8 cellular contexts compared by ENCODE assay signal in genomic region chr21:42010507-42011493, GRCh38. TPM values are rescaled to one million over a fixed set of nuclear protein-coding genes. Genes with fewer than 3 reads are reported as not detected.
DNase-seq lines count a peak whose midpoint lies in the region; ATAC-seq, FAIRE-seq and TF ChIP-seq lines count a peak whose summit lies in the region.

No MANE protein-coding gene starts in this region.

- BruUV-seq in K562 (replicated peaks; lab: Mats Ljungman, UMichigan): no TSS peak

- no peak for TF ChIP-seq EP300 in K562 (IDR thresholded peaks at IDR 0.05; ENCODE audit: low read length)

- ATAC-seq in GM19397 (IDR thresholded peaks at IDR 0.05; ENCODE audit: unreplicated experiment) (peak; percentile 35), HG03457 (IDR thresholded peaks at IDR 0.05; ENCODE audit: unreplicated experiment) (peak; percentile 16), K562 (peak; percentile 61)

- H3K9ac ChIP-seq in K562 (ENCODE audit: insufficient read depth in 1 of 2, low read depth in 2 of 2, low read length in 2 of 2): peak overlapping the region; percentile 74 to 96

- H3K27ac ChIP-seq in K562 (ENCODE audit: extremely low read depth, low read depth, low read length): peak overlapping the region; percentile 92

- H3K79me2 ChIP-seq in K562 (ENCODE audit: control insufficient read depth, insufficient read depth, low read length): peaks cover 32% of the 10 kb centered on the region

- peak; percentile 19 for TF ChIP-seq POLR2A in K562 (conservative IDR thresholded peaks at IDR 0.05)

- TF ChIP-seq RAD21 in K562 (CRISPR knock-in tag; conservative IDR thresholded peaks at IDR 0.05 in 1 of 2, IDR thresholded peaks at IDR 0.05 in 1 of 2): no peak

- in situ Hi-C loops in K562 (cut with MboI): no loop called here

- peak overlapping the region; percentile 85 for H3K4me3 ChIP-seq in K562

- FAIRE-seq in RCC 7860 (lab: Jason Lieb, UNC) (no peak), K562 (lab: Jason Lieb, UNC) (peak; percentile 57)

- H3K4me2 ChIP-seq in K562 (ENCODE audit: insufficient read depth, low read length): peak overlapping the region; percentile 75

- peak; percentile 63 for DNase-seq in ELF-1 (ENCODE audit: low read depth, low spot score)
- DNase-seq in RCC 7860 (ENCODE audit: low spot score): peak; percentile 13
- peak; percentile 57 to 71 (median 64) for DNase-seq in K562 (ENCODE audit: extremely low read depth in 1 of 4, low spot score in 3 of 4)
- peak; percentile 46 for DNase-seq in iPS-NIHi7 (ENCODE audit: extremely low spot score)
- DNase-seq in stimulated activated CD4-positive, alpha-beta T cell treated with anti-CD3 and anti-CD28 coated beads, Interleukin-1b, Interleukin-23, amount 100 ng/mL, for 4 hours (ENCODE audit: low read depth in 2 of 2): peak; percentile 10 to 18
- no peak for DNase-seq in H4 (ENCODE audit: low spot score)

- intact Hi-C loops in K562 (cut with micrococcal nuclease): loop anchor here (1.0 to 10.0 kb wide), 3 partner anchors 53 to 487 kb away; partner anchors contain the start of genes PRDM15 and RSPH1

- peak overlapping the region; percentile 92 for H2AFZ ChIP-seq in K562 (ENCODE audit: low read depth, low read length)

- H3K4me1 ChIP-seq in K562 (replicated peaks in 1 of 2; ENCODE audit: control insufficient read depth in 2 of 2, insufficient read depth in 2 of 2, low read length in 2 of 2): peaks cover 2 to 25% of the 10 kb centered on the region in 2 experiments; a peak in 4 of 5 replicates

- CTCF ChIA-PET in K562 (lab: Yijun Ruan, JAX; ENCODE audit: low intra/inter-chr PET ratio): interaction anchor here (1.0 kb wide), 1 partner anchor 195 kb away, joined by 4 read pairs; no protein-coding TSS in a partner anchor

- POLR2A ChIA-PET in K562 (lab: Yijun Ruan, JAX): interaction anchor here (0.6 to 1.5 kb wide), 3 partner anchors 13 to 214 kb away, joined by 3 to 4 read pairs (median 3); no protein-coding TSS in a partner anchor

- H3K27me3 ChIP-seq in K562 (ENCODE audit: control insufficient read depth in 2 of 2, insufficient read depth in 2 of 2, low read length in 2 of 2): peaks cover 18 to 20% of the 10 kb centered on the region in 2 experiments

- H4K20me1 ChIP-seq in K562 (replicated peaks; ENCODE audit: control insufficient read depth, insufficient read depth, low read length): no peaks in the 10 kb centered on the region

- no peaks in the 10 kb centered on the region for H3K9me3 ChIP-seq in K562 (replicated peaks; ENCODE audit: control insufficient read depth, insufficient read depth, low read depth, low read length)

- H3K36me3 ChIP-seq in K562 (ENCODE audit: control insufficient read depth, insufficient read depth, low read length): peaks cover 17% of the 10 kb centered on the region

- under 1% methylated on average over 82 of the region's 120 CpGs for WGBS in K562 (ENCODE audit: insufficient coverage, low coverage, missing lambda C conversion rate)

- TF ChIP-seq CTCF in K562 (IDR thresholded peaks at IDR 0.05 in 2 of 3, conservative IDR thresholded peaks at IDR 0.05 in 1 of 3; ENCODE audit: insufficient read depth in 2 of 3, low read depth in 1 of 3, low read length in 3 of 3): peak in 2 of 3 experiments; percentile 11 to 24; a peak in 3 of 6 replicates

- H3K9me1 ChIP-seq in K562 (ENCODE audit: control insufficient read depth, insufficient read depth, low read length): no peaks in the 10 kb centered on the region

TF ChIP-seq in K562, 482 proteins besides CTCF, POLR2A, EP300 and RAD21 (continues in another document):
- TF ChIP-seq ZFP36 (IDR thresholded peaks at IDR 0.05; ENCODE audit: low read depth, low read length, partially characterized antibody) (no peak), E2F3 (CRISPR knock-in tag; IDR thresholded peaks at IDR 0.05) (no peak; the same call in 1 of the 2 replicates), TCF7L2 (IDR thresholded peaks at IDR 0.05; ENCODE audit: low read depth, low read length) (no peak), ZNF518B (CRISPR knock-in tag; IDR thresholded peaks at IDR 0.05) (no peak)

RNA-seq across cellular contexts. Expression of gene ZBTB21, which starts 0.6 kb away (rescaled TPM):
- total RNA-seq in K562 (2011; cell fraction: chromatin; rRNA removed; ENCODE audit: low replicate concordance): 6.9 and 28.9 TPM in 2 replicates
- 8.2 and 9.7 TPM in 2 replicates for total RNA-seq in K562 (2011; cell fraction: nucleolus; rRNA removed)
- 12.2 and 13.4 TPM in 2 replicates for total RNA-seq in K562 (2011; cell fraction: nucleoplasm; rRNA removed)
- total RNA-seq in K562 (2014; rRNA removed) (7.4 and 8.6 TPM in 2 replicates), K562 (2014; rRNA removed; fragmentation: Illumina TruSeq; extraction: Trizol) (10.7 and 10.8 TPM in 2 replicates), K562 (2015; rRNA removed; fragmentation: Illumina TruSeq; extraction: Trizol) (10.4 and 10.7 TPM in 2 replicates), K562 (2021) (15.2 and 16.2 TPM in 2 replicates)
- polyA plus RNA-seq in K562 (2011; rRNA removed) (8.7 and 10.7 TPM in 2 replicates), K562 (2014; fragmentation: Illumina TruSeq; extraction: Trizol) (8.4 and 11.4 TPM in 2 replicates), K562 (2014; fragmentation: Nextera tagmentation; extraction: Ambion mirVana) (1 to 10 TPM; 2.2 to 2.6 TPM), K562 (2014; rRNA removed) (3.8 and 5.6 TPM in 2 replicates)
- 4.6 and 5.2 TPM in 2 replicates for polyA plus RNA-seq in K562 (2011; cell fraction: cytosol; rRNA removed)
- polyA plus RNA-seq in K562 (2011; cell fraction: nucleus; rRNA removed): 19.4 and 20.3 TPM in 2 replicates
- polyA plus RNA-seq in K562 (2012): 5.3 and 6.4 TPM in 2 replicates
- polyA minus RNA-seq in K562 (2011; rRNA and poly(A)+ RNA removed): 11.7 and 16.7 TPM in 2 replicates
- polyA minus RNA-seq in K562 (2011; cell fraction: cytosol; rRNA and poly(A)+ RNA removed): 8.9 and 15.2 TPM in 2 replicates
- 9.0 and 19.4 TPM in 2 replicates for polyA minus RNA-seq in K562 (2011; cell fraction: nucleus; rRNA and poly(A)+ RNA removed)
- total RNA-seq in H4 (2014; rRNA removed; shearing (Covaris generic)): 12.8 and 16.0 TPM in 2 replicates

RNA-seq across cellular contexts. Expression of gene C2CD2, which starts 57.0 kb away (rescaled TPM):
- 87.1 and 96.1 TPM in 2 replicates for total RNA-seq in K562 (2011; cell fraction: chromatin; rRNA removed; ENCODE audit: low replicate concordance)
- 67.0 and 72.4 TPM in 2 replicates for total RNA-seq in K562 (2011; cell fraction: nucleolus; rRNA removed)
- 71.8 and 78.2 TPM in 2 replicates for total RNA-seq in K562 (2011; cell fraction: nucleoplasm; rRNA removed)
- 15.1 and 20.2 TPM in 2 replicates for total RNA-seq in K562 (2014; rRNA removed)
- total RNA-seq in K562 (2014; rRNA removed; fragmentation: Illumina TruSeq; extraction: Trizol): 11.6 and 12.1 TPM in 2 replicates
- 14.0 and 14.5 TPM in 2 replicates for total RNA-seq in K562 (2015; rRNA removed; fragmentation: Illumina TruSeq; extraction: Trizol)
- total RNA-seq in K562 (2021): 19.0 and 19.6 TPM in 2 replicates
- 21.6 and 27.5 TPM in 2 replicates for polyA plus RNA-seq in K562 (2011; rRNA removed)
- polyA plus RNA-seq in K562 (2011; cell fraction: cytosol; rRNA removed): 17.1 and 20.0 TPM in 2 replicates
- polyA plus RNA-seq in K562 (2011; cell fraction: nucleus; rRNA removed): 40.5 and 46.1 TPM in 2 replicates
- 8.5 and 9.7 TPM in 2 replicates for polyA plus RNA-seq in K562 (2012)
- 9.1 and 10.9 TPM in 2 replicates for polyA plus RNA-seq in K562 (2014; fragmentation: Illumina TruSeq; extraction: Trizol)
- polyA plus RNA-seq in K562 (2014; fragmentation: Nextera tagmentation; extraction: Ambion mirVana): 1 to 10 TPM; 1.3 to 1.6 TPM
- polyA plus RNA-seq in K562 (2014; rRNA removed): 9.5 and 13.5 TPM in 2 replicates
- polyA minus RNA-seq in K562 (2011; rRNA and poly(A)+ RNA removed): 40.3 and 41.0 TPM in 2 replicates
- 23.2 and 27.7 TPM in 2 replicates for polyA minus RNA-seq in K562 (2011; cell fraction: cytosol; rRNA and poly(A)+ RNA removed)
- polyA minus RNA-seq in K562 (2011; cell fraction: nucleus; rRNA and poly(A)+ RNA removed): 31.8 and 44.2 TPM in 2 replicates
- total RNA-seq in H4 (2014; rRNA removed; shearing (Covaris generic)): 15.7 and 17.2 TPM in 2 replicates
